8 cellular contexts compared by ENCODE assay signal in genomic region chr21:35256468-35256988, GRCh38.
A peak's percentile ranks its signal among the peaks of the same experiment; 100 is the strongest.
DNase-seq lines count a peak whose midpoint lies in the region; ATAC-seq and TF ChIP-seq lines count a peak whose summit lies in the region.

No MANE protein-coding gene starts in this region.

- H3F3A ChIP-seq in GM23338 (replicated peaks; ENCODE audit: low read depth): no peaks in the 10 kb centered on the region

- POLR2A ChIA-PET in WTC11 (lab: Charles Lee): no interaction called here

- no peaks in the 10 kb centered on the region for H3K27me3 Mint-ChIP-seq in GM23338 (ENCODE audit: insufficient read depth, low read depth, poor library complexity)
- H3K27me3 Mint-ChIP-seq in WTC11 (ENCODE audit: low read depth): no peaks in the 10 kb centered on the region; the same call in 1 of the 2 replicates

- TF ChIP-seq CTCF in GM23338 (conservative IDR thresholded peaks at IDR 0.05; ENCODE audit: low read depth in 2 of 2) (no peak), right lobe of liver (IDR thresholded peaks at IDR 0.05) (no peak), tibial nerve (IDR thresholded peaks at IDR 0.05) (no peak), WTC11 (IDR thresholded peaks at IDR 0.05) (no peak)

- no peaks in the 10 kb centered on the region for H3K36me3 Mint-ChIP-seq in GM23338 (ENCODE audit: low read depth)
- H3K36me3 Mint-ChIP-seq in WTC11: no peaks in the 10 kb centered on the region

- H3K4me2 ChIP-seq in GM23338: no peak overlapping the region

- H3K27ac ChIP-seq in GM23338 (ENCODE audit: low read depth): no peak overlapping the region
- H3K27ac ChIP-seq in cingulate gyrus (ENCODE audit: low read depth, low read length): peak overlapping the region; percentile 5
- no peak overlapping the region for H3K27ac ChIP-seq in right lobe of liver
- peak overlapping the region in 2 of 4 donors; percentile 73 to 75 for H3K27ac ChIP-seq in tibial nerve

- TF ChIP-seq POLR2A in right lobe of liver (IDR thresholded peaks at IDR 0.05) (no peak), tibial nerve (IDR thresholded peaks at IDR 0.05) (no peak)

- no peaks in the 10 kb centered on the region for H3K9me3 Mint-ChIP-seq in GM23338
- peaks cover 3% of the 10 kb centered on the region; the same call in 1 of the 2 replicates for H3K9me3 Mint-ChIP-seq in WTC11

- no peaks in the 10 kb centered on the region for H3K27me3 ChIP-seq in GM23338 (ENCODE audit: insufficient read depth)
- peaks cover 0 to 2% of the 10 kb centered on the region in 2 donors for H3K27me3 ChIP-seq in right lobe of liver
- H3K27me3 ChIP-seq in tibial nerve: no peaks in the 10 kb centered on the region

- H3K27ac Mint-ChIP-seq in GM23338 (no peak overlapping the region), WTC11 (no peak overlapping the region)

- H3K36me3 ChIP-seq in GM23338 (ENCODE audit: insufficient read depth) (no peaks in the 10 kb centered on the region), right lobe of liver (no peaks in the 10 kb centered on the region), tibial nerve (no peaks in the 10 kb centered on the region)

- H2AFZ ChIP-seq in GM23338: peak overlapping the region; percentile 57; the same call in 1 of the 2 replicates

- no peaks in the 10 kb centered on the region for H3K79me2 ChIP-seq in GM23338 (replicated peaks; ENCODE audit: insufficient read depth)

- intact Hi-C loops in right lobe of liver (cut with DNase I): no loop called here

- H3K9me3 ChIP-seq in right lobe of liver: no peaks in the 10 kb centered on the region
- H3K9me3 ChIP-seq in tibial nerve: no peaks in the 10 kb centered on the region

- CTCF ChIA-PET in WTC11 (lab: Charles Lee): interaction anchor here (1.1 kb wide), 1 partner anchor 511 kb away, joined by 3 read pairs; no protein-coding TSS in a partner anchor

- ATAC-seq in GM23338 (no peak), right lobe of liver (peak; percentile 50 to 96 (median 80)), GM18909 (IDR thresholded peaks at IDR 0.05; ENCODE audit: poor library complexity, unreplicated experiment) (no peak), GM21825 (IDR thresholded peaks at IDR 0.05; ENCODE audit: unreplicated experiment) (no peak), WTC11 (no peak)

- H4K20me1 ChIP-seq in GM23338 (replicated peaks; ENCODE audit: insufficient read depth): no peaks in the 10 kb centered on the region

- no peaks in the 10 kb centered on the region for H3K4me1 ChIP-seq in GM23338 (ENCODE audit: insufficient read depth)
- no peaks in the 10 kb centered on the region for H3K4me1 ChIP-seq in right lobe of liver
- H3K4me1 ChIP-seq in tibial nerve: peaks cover 0 to 34% (median 7%) of the 10 kb centered on the region in 4 donors

- H3K4me3 Mint-ChIP-seq in GM23338 (no peak overlapping the region), WTC11 (no peak overlapping the region)

- H3K4me3 ChIP-seq in GM23338 (no peak overlapping the region), right lobe of liver (peak overlapping the region in 1 of 3 donors; percentile 3), tibial nerve (peak overlapping the region in 1 of 4 donors; percentile 20)

- H3K9me2 ChIP-seq in GM23338 (ENCODE audit: insufficient read depth): no peaks in the 10 kb centered on the region

- 24% methylated on average over 10 of the region's 10 CpGs for WGBS in right lobe of liver (ENCODE audit: insufficient coverage, low coverage, low lambda C conversion rate, missing lambda C conversion rate)
- 13 to 18% methylated on average over 10 of the region's 10 CpGs for WGBS in tibial nerve, 2 donors

- peaks cover 10% of the 10 kb centered on the region for H3K4me1 Mint-ChIP-seq in GM23338
- H3K4me1 Mint-ChIP-seq in WTC11: peaks cover 14% of the 10 kb centered on the region

- peak in 1 of 2 donors; percentile 62 for TF ChIP-seq EP300 in tibial nerve (IDR thresholded peaks at IDR 0.05)

- DNase-seq in GM23338 (ENCODE audit: low spot score): no peak
- DNase-seq in NCI-H524 (lab: John Stamatoyannopoulos, UW): peak; percentile 25 to 78
- DNase-seq in right lobe of liver: peak; percentile 48 to 71 (median 66)
- DNase-seq in tibial nerve (ENCODE audit: low spot score in 2 of 2): peak; percentile 45 to 60
- DNase-seq in WTC11 (ENCODE audit: low spot score): no peak

TF ChIP-seq in GM23338, 12 proteins besides CTCF, POLR2A, EP300 and RAD21:
- no peak for TF ChIP-seq NANOG (IDR thresholded peaks at IDR 0.05; ENCODE audit: borderline replicate concordance)
TF ChIP-seq in GM23338: peak in this region for 0.

TF ChIP-seq in WTC11, 78 proteins besides CTCF, POLR2A, EP300 and RAD21:
- TF ChIP-seq IRF2 (CRISPR knock-in tag; IDR thresholded peaks at IDR 0.05; ENCODE audit: borderline replicate concordance, low read depth) (no peak), NR3C1 (CRISPR knock-in tag; conservative IDR thresholded peaks at IDR 0.05; ENCODE audit: low read depth) (no peak), TEAD4 (CRISPR knock-in tag; IDR thresholded peaks at IDR 0.05) (no peak), ELF4 (CRISPR knock-in tag; IDR thresholded peaks at IDR 0.05; ENCODE audit: low read depth) (no peak), ZMAT4 (CRISPR knock-in tag; IDR thresholded peaks at IDR 0.05) (no peak), IRF1 (CRISPR knock-in tag; IDR thresholded peaks at IDR 0.05) (no peak), ZNF232 (CRISPR knock-in tag; IDR thresholded peaks at IDR 0.05) (no peak), GABPB1 (CRISPR knock-in tag; IDR thresholded peaks at IDR 0.05) (no peak), ZNF512 (CRISPR knock-in tag; IDR thresholded peaks at IDR 0.05; ENCODE audit: borderline replicate concordance) (no peak)
- TF ChIP-seq, protein P1, sequence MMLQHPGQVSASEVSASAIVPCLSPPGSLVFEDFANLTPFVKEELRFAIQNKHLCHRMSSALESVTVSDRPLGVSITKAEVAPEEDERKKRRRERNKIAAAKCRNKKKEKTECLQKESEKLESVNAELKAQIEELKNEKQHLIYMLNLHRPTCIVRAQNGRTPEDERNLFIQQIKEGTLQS (CRISPR knock-in tag; conservative IDR thresholded peaks at IDR 0.05): no peak

Comparison
In these comparisons a context has a peak if more than half of its experiments do, and no peak if none do; other contexts are left out.
1. ATAC-seq: peak in right lobe of liver (4 of 4); none in GM23338 (single experiment), GM18909 (single experiment), GM21825 (single experiment) and WTC11 (single experiment).
2. DNase-seq: peak in NCI-H524 (2 of 2), right lobe of liver (3 of 3) and tibial nerve (2 of 2); none in GM23338 (single experiment) and WTC11 (single experiment).